Comparison of ENCODE assay signal across 8 cellular contexts in genomic region chr3:177337548-177338331, GRCh38.
A peak's percentile ranks its signal among the peaks of the same experiment; 100 is the strongest.
DNase-seq lines count a peak whose midpoint lies in the region; ATAC-seq, FAIRE-seq and TF ChIP-seq lines count a peak whose summit lies in the region.

No MANE protein-coding gene starts in this region.

- ATAC-seq in lower lobe of right lung, result no peak

- TF ChIP-seq CTCF in GM13976 (IDR thresholded peaks at IDR 0.05; ENCODE audit: borderline replicate concordance, control extremely low read depth, extremely low read depth, insufficient read depth, missing control alignments) (no peak), astrocyte of the spinal cord (IDR thresholded peaks at IDR 0.05; ENCODE audit: low read depth, low read length) (no peak), lower lobe of right lung (IDR thresholded peaks at IDR 0.05) (no peak)

- intact Hi-C loops in lower lobe of right lung (cut with DNase I), result no loop called here

- DNase-seq in GM13976 (ENCODE audit: low spot score) (peak; percentile 62), GOT3 (lab: John Stamatoyannopoulos, UW) (peak; percentile 10), NOMO-1 treated with DMSO at 0.1 percent for 48 hours (lab: John Stamatoyannopoulos, UW; ENCODE audit: unreplicated experiment) (peak; percentile 60), astrocyte of the spinal cord (ENCODE audit: low read depth, low spot score) (peak; percentile 80), lower lobe of right lung (no peak), NCI-H2107 (lab: John Stamatoyannopoulos, UW) (no peak), HTR-8/SVneo (ENCODE audit: insufficient read length, low spot score) (no peak)
- peak; percentile 44 for DNase-seq in stimulated activated CD4-positive, alpha-beta T cell treated with anti-CD3 and anti-CD28 coated beads, Interleukin-12 subunit alpha, Interleukin-12 subunit beta, amount 100 ng/mL, for 4 hours

- in situ Hi-C loops in GM13976 (cut with MboI; ENCODE audit: low sequenced_read_pairs, unreplicated experiment), result loop anchor here (25.0 kb wide), 1 partner anchor 275 kb away; no protein-coding TSS in a partner anchor
- in situ Hi-C loops in astrocyte of the spinal cord (cut with HindIII; ENCODE audit: low sequenced_read_pairs), result no loop called here

- no peak for FAIRE-seq in HTR-8/SVneo (lab: Jason Lieb, UNC)

- H3K9me3 ChIP-seq in lower lobe of right lung, result no peaks in the 10 kb centered on the region

- peaks cover 45% of the 10 kb centered on the region for H3K4me1 ChIP-seq in lower lobe of right lung

- no peak overlapping the region for H3K27ac ChIP-seq in lower lobe of right lung

- H3K4me3 ChIP-seq in astrocyte of the spinal cord (ENCODE audit: low read depth, low read length) (no peak overlapping the region), lower lobe of right lung (no peak overlapping the region)

- no peaks in the 10 kb centered on the region for H3K36me3 ChIP-seq in lower lobe of right lung

- no peaks in the 10 kb centered on the region for H3K27me3 ChIP-seq in lower lobe of right lung (ENCODE audit: low read depth)

Comparison
In these comparisons a context has a peak if more than half of its experiments do, and no peak if none do; other contexts are left out.
1. DNase-seq: peak in GM13976 (single experiment), GOT3 (single experiment), NOMO-1 treated with DMSO at 0.1 percent for 48 hours (single experiment), astrocyte of the spinal cord (single experiment) and stimulated activated CD4-positive, alpha-beta T cell treated with anti-CD3 and anti-CD28 coated beads, Interleukin-12 subunit alpha, Interleukin-12 subunit beta, amount 100 ng/mL, for 4 hours (single experiment); none in lower lobe of right lung (single experiment), NCI-H2107 (single experiment) and HTR-8/SVneo (single experiment).